Comparison of ENCODE assay signal across 8 cellular contexts in genomic region chr7:115009139-115009538, GRCh38.
DNase-seq lines count a peak whose midpoint lies in the region; ATAC-seq and TF ChIP-seq lines count a peak whose summit lies in the region.

No MANE protein-coding gene starts in this region.

- H3K4me3 ChIP-seq in SJCRH30, result no peak overlapping the region

- no peak for TF ChIP-seq CTCF in nephron (IDR thresholded peaks at IDR 0.05; ENCODE audit: unreplicated experiment in 3 of 3)

- H3K27ac ChIP-seq in SJCRH30, result peak overlapping the region; percentile 11; the same call in 1 of the 2 replicates

- H3K27me3 Mint-ChIP-seq in nephron (ENCODE audit: low read depth), result no peaks in the 10 kb centered on the region

- ATAC-seq in GM19035 (IDR thresholded peaks at IDR 0.05; ENCODE audit: unreplicated experiment) (peak; percentile 66), HG02840 (IDR thresholded peaks at IDR 0.05; ENCODE audit: low FRiP score, unreplicated experiment) (peak; percentile 63)

- H3K36me3 ChIP-seq in SJCRH30, result peaks cover 20% of the 10 kb centered on the region

- H3K36me3 Mint-ChIP-seq in nephron (ENCODE audit: low read depth), result peaks cover 14% of the 10 kb centered on the region

- no peak overlapping the region for H3K4me3 Mint-ChIP-seq in nephron

- peak overlapping the region in 2 of 3 experiments; percentile 73 to 87 for H3K27ac Mint-ChIP-seq in nephron

- H3K27me3 ChIP-seq in SJCRH30, result no peaks in the 10 kb centered on the region

- H3K4me1 ChIP-seq in SJCRH30, result peaks cover 31% of the 10 kb centered on the region

- H3K9me3 Mint-ChIP-seq in nephron, result peaks cover 2% of the 10 kb centered on the region

- DNase-seq in SJCRH30 (peak in 1 of 2 experiments; percentile 41), NCI-H526 treated with DMSO at 0.1 percent for 48 hours (lab: John Stamatoyannopoulos, UW) (no peak), NCI-H2081 (lab: John Stamatoyannopoulos, UW) (no peak), NCI-H1417 (lab: John Stamatoyannopoulos, UW) (no peak), ecto neural progenitor cell (ENCODE audit: low spot score) (no peak)

- H3K9me3 ChIP-seq in SJCRH30 (replicated peaks), result no peaks in the 10 kb centered on the region

- peaks cover 41% of the 10 kb centered on the region for H3K4me1 Mint-ChIP-seq in nephron
